12 cellular contexts compared by ENCODE assay signal in genomic region chr1:198638441-198638840, GRCh38. TPM values are rescaled to one million over a fixed set of nuclear protein-coding genes. Genes with fewer than 3 reads are reported as not detected.
A peak's percentile ranks its signal among the peaks of the same experiment; 100 is the strongest.
DNase-seq lines count a peak whose midpoint lies in the region; ATAC-seq and TF ChIP-seq lines count a peak whose summit lies in the region.
"Had no signal": no experiment of that assay in that cellular context is flagged by ENCODE, and none has a peak within 500 bp of the region (broad histone marks: within the 10 kb centered on the region; RNA-seq: fewer than 3 reads in every experiment).

No MANE protein-coding gene starts in this region.

- H3K9me3 ChIP-seq in KOPT-K1 (ENCODE audit: insufficient read depth, low read length, poor library complexity, severe bottlenecking) (peaks cover 3% of the 10 kb centered on the region), muscle layer of duodenum (ENCODE audit: control insufficient read depth in 1 of 2, low read length in 2 of 2) (no peaks in the 10 kb centered on the region)
- H3K9me3 ChIP-seq: left ventricle myocardium inferior had no signal

- H3K36me3 ChIP-seq in KOPT-K1 (ENCODE audit: insufficient read depth, low read length) (peaks cover 5% of the 10 kb centered on the region; the same call in 1 of the 2 replicates), muscle layer of duodenum (ENCODE audit: control insufficient read depth in 1 of 2, insufficient read depth in 2 of 2, low read length in 2 of 2) (no peaks in the 10 kb centered on the region)
- H3K36me3 ChIP-seq: left ventricle myocardium inferior had no signal

- H3K27ac Mint-ChIP-seq in endothelial cell (ENCODE audit: unreplicated experiment), result no peak overlapping the region

- ATAC-seq in GM18520 (IDR thresholded peaks at IDR 0.05; ENCODE audit: unreplicated experiment), result peak; percentile 5
- peak; percentile 21 for ATAC-seq in GM21619 (IDR thresholded peaks at IDR 0.05; ENCODE audit: unreplicated experiment)
- ATAC-seq: Panc1 had no signal

- in situ Hi-C loops in GM13977 (cut with MboI; ENCODE audit: low pct_unique_long_range_greater_than_20kb, low sequenced_read_pairs, unreplicated experiment), result no loop called here

- H3K9me3 Mint-ChIP-seq in endothelial cell (ENCODE audit: unreplicated experiment), result no peaks in the 10 kb centered on the region

- H3K4me3 ChIP-seq in muscle layer of duodenum (ENCODE audit: low read depth in 1 of 2, low read length in 2 of 2), result no peak overlapping the region

- no peaks in the 10 kb centered on the region for H3K27me3 Mint-ChIP-seq in endothelial cell (ENCODE audit: unreplicated experiment)

- no peaks in the 10 kb centered on the region for H3K36me3 Mint-ChIP-seq in endothelial cell (ENCODE audit: low read depth, unreplicated experiment)

- no peaks in the 10 kb centered on the region for H3K4me1 ChIP-seq in muscle layer of duodenum (ENCODE audit: control insufficient read depth in 1 of 2, insufficient read depth in 2 of 2, low read length in 2 of 2)
- H3K4me1 ChIP-seq: left ventricle myocardium inferior had no signal

- no peak overlapping the region for H3K4me3 Mint-ChIP-seq in endothelial cell (ENCODE audit: unreplicated experiment)

- DNase-seq in stimulated activated CD4-positive, alpha-beta T cell treated with anti-CD3 and anti-CD28 coated beads, Interleukin-12 subunit alpha, Interleukin-12 subunit beta, amount 100 ng/mL, for 4 hours, result no peak
- DNase-seq in endothelial cell (ENCODE audit: low spot score) (no peak), AG08396 (ENCODE audit: low spot score) (no peak), GM13977 (ENCODE audit: low spot score) (no peak)
- DNase-seq: activated CD8-positive, alpha-beta memory T cell treated with anti-CD3 and anti-CD28 coated beads, Interleukin-2, amount 50 U/mL, for 48 hours; left ventricle myocardium inferior had no signal

- peak overlapping the region; percentile 89 for H3K27ac ChIP-seq in KOPT-K1 (ENCODE audit: low read depth, low read length, poor library complexity, severe bottlenecking)
- H3K27ac ChIP-seq in muscle layer of duodenum (ENCODE audit: low read length), result peak overlapping the region; percentile 62
- H3K27ac ChIP-seq: epithelial cell of prostate had no signal

- no peak for TF ChIP-seq CTCF in endothelial cell (IDR thresholded peaks at IDR 0.05; ENCODE audit: unreplicated experiment)
- no peak for TF ChIP-seq CTCF in GM13977 (IDR thresholded peaks at IDR 0.05; ENCODE audit: extremely low read depth, insufficient read depth, missing control alignments)

- H3K27me3 ChIP-seq in muscle layer of duodenum (ENCODE audit: low read depth, low read length), result no peaks in the 10 kb centered on the region

- no peaks in the 10 kb centered on the region for H3K4me1 Mint-ChIP-seq in endothelial cell (ENCODE audit: unreplicated experiment)

RNA-seq across cellular contexts. Expression of gene PTPRC, which starts 0.4 kb away (rescaled TPM):
- not detected for total RNA-seq in endothelial cell (ENCODE audit: unreplicated experiment)
